24 cellular contexts compared by ENCODE assay signal in the genomic region with DNA sequence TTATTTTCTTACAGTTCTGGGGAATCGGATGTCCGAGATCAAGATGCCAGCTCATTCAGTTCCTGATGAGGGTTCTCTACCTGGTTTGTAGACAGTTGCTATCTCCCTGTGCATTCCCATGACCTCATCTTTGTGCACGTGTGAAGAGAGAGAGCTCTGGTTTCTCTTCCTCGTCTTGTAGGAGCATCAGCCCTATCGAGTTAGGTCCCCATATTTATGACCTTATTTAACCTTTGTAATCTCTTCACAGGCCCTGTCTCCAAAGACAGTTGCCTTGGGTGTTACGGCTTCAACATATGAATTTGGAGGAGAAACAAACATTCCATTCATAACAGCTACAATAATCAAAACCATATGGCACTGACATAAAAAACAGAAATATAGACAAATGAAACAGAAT.
DNase-seq lines count a peak whose midpoint lies in the region; ATAC-seq and TF ChIP-seq lines count a peak whose summit lies in the region.
"Had no signal": no experiment of that assay in that cellular context is flagged by ENCODE, and none has a peak within 500 bp of the region (broad histone marks: within the 10 kb centered on the region; RNA-seq: fewer than 3 reads in every experiment).

No MANE protein-coding gene starts in this region.

- no CpG with 5 or more reads among the region's 6 CpGs for WGBS in mesendoderm (ENCODE audit: extremely low coverage, insufficient coverage, low lambda C conversion rate)

- H3K27ac ChIP-seq in mesendoderm (ENCODE audit: low read depth, low read length): no peak overlapping the region
- H3K27ac ChIP-seq: dorsolateral prefrontal cortex, foreskin keratinocyte, suprapubic skin, uterus had no signal

- no peaks in the 10 kb centered on the region for H3K9me3 ChIP-seq in BE2C
- H3K9me3 ChIP-seq: suprapubic skin, uterus had no signal

- no peak overlapping the region for H3K23ac ChIP-seq in mesendoderm (ENCODE audit: low read length)

- H2AK5ac ChIP-seq in mesendoderm (ENCODE audit: low read length): no peak overlapping the region

- DNase-seq in NAMALWA (ENCODE audit: low spot score) (peak; percentile 22), mesendoderm (peak; percentile 15), foreskin melanocyte (no peak), DMS 273 treated with DMSO at 0.1 percent for 48 hours (lab: John Stamatoyannopoulos, UW) (no peak), left lobe of liver (ENCODE audit: low spot score) (no peak), BE2C (no peak)
- DNase-seq: CD4-positive, CD25-positive, alpha-beta regulatory T cell; central memory CD4-positive, alpha-beta T cell; dorsolateral prefrontal cortex; foreskin keratinocyte; GDM1; GOT3; hippocampal formation; IMR-90; NCI-H1436 treated with DMSO at 0.1 percent for 48 hours; NCI-H526 treated with DMSO at 0.1 percent for 48 hours; PC-3; SHP77 treated with DMSO at 0.1 percent for 48 hours; stimulated activated CD4-positive, alpha-beta T cell treated with anti-CD3 and anti-CD28 coated beads, Interleukin-1b, Interleukin-23, amount 100 ng/mL, for 48 hours; uterus had no signal

- no peak overlapping the region for H3K4me3 ChIP-seq in mesendoderm (ENCODE audit: low read length)
- H3K4me3 ChIP-seq in BE2C (ENCODE audit: low read depth, low read length): no peak overlapping the region
- H3K4me3 ChIP-seq: dorsolateral prefrontal cortex, suprapubic skin, uterus had no signal

- no peak overlapping the region for H3K9ac ChIP-seq in mesendoderm (ENCODE audit: low read length)

- H3K27me3 ChIP-seq in mesendoderm (ENCODE audit: insufficient read depth, low read length, poor library complexity) (no peaks in the 10 kb centered on the region), BE2C (no peaks in the 10 kb centered on the region)
- H3K27me3 ChIP-seq: dorsolateral prefrontal cortex, foreskin keratinocyte, suprapubic skin, uterus had no signal

- H3K36me3 ChIP-seq in mesendoderm (ENCODE audit: control insufficient read depth, insufficient read depth, low read length) (no peaks in the 10 kb centered on the region), BE2C (no peaks in the 10 kb centered on the region)
- H3K36me3 ChIP-seq: suprapubic skin, uterus had no signal

- no peaks in the 10 kb centered on the region for H3K79me2 ChIP-seq in mesendoderm (ENCODE audit: control insufficient read depth, insufficient read depth, low read length)

- TF ChIP-seq CTCF in BE2C (IDR thresholded peaks at IDR 0.05; ENCODE audit: low read depth, low read length): no peak

- no peaks in the 10 kb centered on the region for H3K79me1 ChIP-seq in mesendoderm (ENCODE audit: low read length)

- H3K4ac ChIP-seq in mesendoderm (ENCODE audit: low read depth, low read length): no peak overlapping the region

- no peak overlapping the region for H3K56ac ChIP-seq in mesendoderm (ENCODE audit: low read length)

- peaks cover 2% of the 10 kb centered on the region for H3K4me1 ChIP-seq in mesendoderm (ENCODE audit: control insufficient read depth, low read depth, low read length)
- no peaks in the 10 kb centered on the region for H3K4me1 ChIP-seq in BE2C
- H3K4me1 ChIP-seq: foreskin keratinocyte, suprapubic skin, uterus had no signal

- H3K18ac ChIP-seq in mesendoderm (ENCODE audit: low read length): no peak overlapping the region

- no peak overlapping the region for H4K5ac ChIP-seq in mesendoderm (ENCODE audit: low read length)

- ATAC-seq in GM18868 (IDR thresholded peaks at IDR 0.05; ENCODE audit: unreplicated experiment) (peak; percentile 75), SK-N-SH treated with all-trans-retinoic acid at 6 μM for 48 hours (0 out of 3 replicates have a peak, but pooled peaks have one; percentile 28), left lobe of liver (no peak)
- ATAC-seq: foreskin keratinocyte, PC-3, WTC11 had no signal

- H3K4me2 ChIP-seq in mesendoderm (ENCODE audit: low read length): no peak overlapping the region

- H2BK5ac ChIP-seq in mesendoderm (ENCODE audit: low read length): no peak overlapping the region

- no peak overlapping the region for H2BK15ac ChIP-seq in mesendoderm (replicated peaks; ENCODE audit: low read depth)

- H2BK120ac ChIP-seq in mesendoderm (ENCODE audit: low read depth, low read length): no peak overlapping the region

- no peak overlapping the region for H4K8ac ChIP-seq in mesendoderm (ENCODE audit: low read depth, low read length)

TF ChIP-seq in SK-N-SH treated with all-trans-retinoic acid at 6 μM for 48 hours, 23 proteins besides CTCF, POLR2A, EP300 and RAD21:
- TF ChIP-seq TCF4 (CRISPR knock-in tag; IDR thresholded peaks at IDR 0.05; ENCODE audit: borderline replicate concordance) (peak; percentile 65; the same call in 1 of the 2 replicates), ZFP3 (CRISPR knock-in tag; IDR thresholded peaks at IDR 0.05) (peak; percentile 51; the same call in 1 of the 2 replicates), ISL1 (CRISPR knock-in tag; IDR thresholded peaks at IDR 0.05) (peak; percentile 57; the same call in 1 of the 2 replicates), CREB5 (CRISPR knock-in tag; IDR thresholded peaks at IDR 0.05; ENCODE audit: low read depth) (peak; percentile 64; the same call in 1 of the 2 replicates), SNAI2 (CRISPR knock-in tag; IDR thresholded peaks at IDR 0.05) (peak; percentile 74; the same call in 1 of the 2 replicates), ESRRG (CRISPR knock-in tag; IDR thresholded peaks at IDR 0.05) (no peak), CSDC2 (CRISPR knock-in tag; IDR thresholded peaks at IDR 0.05) (0 out of 2 replicates have a peak, but pooled peaks have one; percentile 66)
- TF ChIP-seq, protein P1, sequence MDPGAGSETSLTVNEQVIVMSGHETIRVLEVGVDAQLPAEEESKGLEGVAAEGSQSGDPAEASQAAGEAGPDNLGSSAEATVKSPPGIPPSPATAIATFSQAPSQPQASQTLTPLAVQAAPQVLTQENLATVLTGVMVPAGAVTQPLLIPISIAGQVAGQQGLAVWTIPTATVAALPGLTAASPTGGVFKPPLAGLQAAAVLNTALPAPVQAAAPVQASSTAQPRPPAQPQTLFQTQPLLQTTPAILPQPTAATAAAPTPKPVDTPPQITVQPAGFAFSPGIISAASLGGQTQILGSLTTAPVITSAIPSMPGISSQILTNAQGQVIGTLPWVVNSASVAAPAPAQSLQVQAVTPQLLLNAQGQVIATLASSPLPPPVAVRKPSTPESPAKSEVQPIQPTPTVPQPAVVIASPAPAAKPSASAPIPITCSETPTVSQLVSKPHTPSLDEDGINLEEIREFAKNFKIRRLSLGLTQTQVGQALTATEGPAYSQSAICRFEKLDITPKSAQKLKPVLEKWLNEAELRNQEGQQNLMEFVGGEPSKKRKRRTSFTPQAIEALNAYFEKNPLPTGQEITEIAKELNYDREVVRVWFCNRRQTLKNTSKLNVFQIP (CRISPR knock-in tag; IDR thresholded peaks at IDR 0.05; ENCODE audit: borderline replicate concordance, low read depth): no peak

Comparison
In these comparisons a context has a peak if more than half of its experiments do, and no peak if none do; other contexts are left out.
1. DNase-seq: peak in NAMALWA (single experiment) and mesendoderm (single experiment); none in foreskin melanocyte (single experiment), DMS 273 treated with DMSO at 0.1 percent for 48 hours (single experiment), left lobe of liver (single experiment) and BE2C (single experiment).